8 cellular contexts compared by ENCODE assay signal in genomic region chr12:118377005-118377890, GRCh38. TPM values are rescaled to one million over a fixed set of nuclear protein-coding genes. Genes with fewer than 3 reads are reported as not detected.
DNase-seq lines count a peak whose midpoint lies in the region; ATAC-seq and TF ChIP-seq lines count a peak whose summit lies in the region.

No MANE protein-coding gene starts in this region.

- H3K79me2 ChIP-seq in DOHH2 (ENCODE audit: control insufficient read depth, low read length): peaks cover 47% of the 10 kb centered on the region
- H3K79me2 ChIP-seq in MM.1S (ENCODE audit: low read length): peaks cover 22% of the 10 kb centered on the region

- H3K4me3 Mint-ChIP-seq in type B pancreatic cell: peak overlapping the region; percentile 96

- peaks cover 7% of the 10 kb centered on the region; the same call in 1 of the 2 replicates for H3F3A ChIP-seq in DOHH2 (ENCODE audit: control insufficient read depth, insufficient read depth)
- H3F3A ChIP-seq in MM.1S (ENCODE audit: insufficient read depth, low read length): peaks cover 7% of the 10 kb centered on the region; the same call in 1 of the 2 replicates

- H3K4me2 ChIP-seq in DOHH2 (ENCODE audit: low read length) (peak overlapping the region; percentile 80), MM.1S (ENCODE audit: low read depth, low read length) (peak overlapping the region; percentile 79)

- ATAC-seq in right lobe of liver: no peak
- no peak for ATAC-seq in HG02571 (IDR thresholded peaks at IDR 0.05; ENCODE audit: unreplicated experiment)

- H3K36me3 ChIP-seq in DOHH2 (ENCODE audit: control insufficient read depth, low read length) (peaks cover 23% of the 10 kb centered on the region), MM.1S (replicated peaks; ENCODE audit: insufficient read depth, low read length) (no peaks in the 10 kb centered on the region), right lobe of liver (peaks cover 0 to 17% (median 11%) of the 10 kb centered on the region in 4 donors)

- H3K9me2 ChIP-seq in DOHH2 (replicated peaks; ENCODE audit: control insufficient read depth, low read length) (no peaks in the 10 kb centered on the region), MM.1S (replicated peaks; ENCODE audit: insufficient read depth, low read length) (no peaks in the 10 kb centered on the region)

- H3K27ac ChIP-seq in DOHH2 (ENCODE audit: low read depth, low read length): peak overlapping the region; percentile 63
- H3K27ac ChIP-seq in MM.1S (ENCODE audit: low read length): peak overlapping the region; percentile 39; the same call in 1 of the 2 replicates
- H3K27ac ChIP-seq in right lobe of liver: peak overlapping the region; percentile 94 to 98 (median 95)

- peak overlapping the region; percentile 51; the same call in 1 of the 2 replicates for H2AFZ ChIP-seq in MM.1S (ENCODE audit: low read length)

- no peak for TF ChIP-seq POLR2A in right lobe of liver (IDR thresholded peaks at IDR 0.05)

- H3K27me3 Mint-ChIP-seq in type B pancreatic cell: no peaks in the 10 kb centered on the region

- 0 out of 2 replicates have a peak, but pooled peaks cover 4% of the 10 kb centered on the region for H4K20me1 ChIP-seq in DOHH2 (ENCODE audit: control insufficient read depth, insufficient read depth, low read depth, low read length)
- H4K20me1 ChIP-seq in MM.1S (ENCODE audit: insufficient read depth, low read length): no peaks in the 10 kb centered on the region

- TF ChIP-seq CTCF in DOHH2 (IDR thresholded peaks at IDR 0.05; ENCODE audit: low read depth, low read length, poor library complexity, severe bottlenecking) (no peak), MM.1S (IDR thresholded peaks at IDR 0.05; ENCODE audit: low read length) (no peak), right lobe of liver (IDR thresholded peaks at IDR 0.05) (no peak), type B pancreatic cell (conservative IDR thresholded peaks at IDR 0.05) (no peak)

- intact Hi-C loops in right lobe of liver (cut with DNase I): loop anchor here (5.0 to 10.0 kb wide), 3 partner anchors 192 to 252 kb away; no protein-coding TSS in a partner anchor

- H3K27me3 ChIP-seq in DOHH2 (ENCODE audit: control insufficient read depth, low read length): no peaks in the 10 kb centered on the region
- no peaks in the 10 kb centered on the region for H3K27me3 ChIP-seq in MM.1S (replicated peaks; ENCODE audit: insufficient read depth, low read length)
- no peaks in the 10 kb centered on the region for H3K27me3 ChIP-seq in right lobe of liver

- DNase-seq in MM.1S (peak; percentile 8), astrocyte of the hippocampus (ENCODE audit: low read depth, low spot score) (peak; percentile 9), right lobe of liver (no peak), type B pancreatic cell (ENCODE audit: extremely low spot score, unreplicated experiment) (no peak), foreskin melanocyte (no peak)
- no peak for DNase-seq in activated CD8-positive, alpha-beta memory T cell treated with anti-CD3 and anti-CD28 coated beads, Interleukin-2, amount 50 U/mL, for 4 hours

- H3K27ac Mint-ChIP-seq in type B pancreatic cell: peak overlapping the region; percentile 70

- WGBS in right lobe of liver (ENCODE audit: insufficient coverage, low coverage, low lambda C conversion rate, missing lambda C conversion rate): 2% methylated on average over 19 of the region's 23 CpGs

- peaks cover 10% of the 10 kb centered on the region for H3K36me3 Mint-ChIP-seq in type B pancreatic cell

- no peaks in the 10 kb centered on the region for H3K9me3 Mint-ChIP-seq in type B pancreatic cell

- H3K4me3 ChIP-seq in DOHH2 (ENCODE audit: low read length): peak overlapping the region; percentile 81
- H3K4me3 ChIP-seq in MM.1S (ENCODE audit: low read length): peak overlapping the region; percentile 80
- peak overlapping the region; percentile 93 to 100 (median 98) for H3K4me3 ChIP-seq in right lobe of liver

- H3K4me1 Mint-ChIP-seq in type B pancreatic cell (ENCODE audit: unreplicated experiment): peaks cover 22% of the 10 kb centered on the region

- H3K9me3 ChIP-seq in DOHH2 (ENCODE audit: control insufficient read depth, insufficient read depth, low read length): no peaks in the 10 kb centered on the region
- H3K9me3 ChIP-seq in MM.1S (replicated peaks; ENCODE audit: insufficient read depth, low read length): no peaks in the 10 kb centered on the region
- no peaks in the 10 kb centered on the region for H3K9me3 ChIP-seq in right lobe of liver

- H3K9ac ChIP-seq in MM.1S (ENCODE audit: low read length): peak overlapping the region; percentile 77; the same call in 1 of the 2 replicates

- peaks cover 31% of the 10 kb centered on the region for H3K4me1 ChIP-seq in DOHH2 (ENCODE audit: control insufficient read depth, low read length)
- H3K4me1 ChIP-seq in MM.1S (ENCODE audit: low read length): no peaks in the 10 kb centered on the region
- H3K4me1 ChIP-seq in right lobe of liver: peaks cover 0 to 15% (median 3%) of the 10 kb centered on the region in 4 donors

RNA-seq across cellular contexts. Expression of gene SUDS3, which starts 0.9 kb away (rescaled TPM):
- 10 to 100 TPM in 5 of 6 experiments, 1 to 10 TPM in 1; 9.7 to 15.9 (median 13.6) TPM for total RNA-seq in right lobe of liver
- 42.1 and 49.2 TPM in 2 replicates for total RNA-seq in type B pancreatic cell (ENCODE audit: low replicate concordance)

RNA-seq across cellular contexts. Expression of gene TAOK3, which starts 4.5 kb away (rescaled TPM):
- total RNA-seq in right lobe of liver: 10 to 100 TPM; 12.2 to 21.9 (median 17.7) TPM
- 15.8 and 23.6 TPM in 2 replicates for total RNA-seq in type B pancreatic cell (ENCODE audit: low replicate concordance)

Comparison
In these comparisons a context has a peak if more than half of its experiments do, and no peak if none do; other contexts are left out.
1. H3K27ac ChIP-seq: peak in every context shown above with its lines; median percentile 95 in right lobe of liver; 63 in DOHH2; 39 in MM.1S.
2. DNase-seq: peak in MM.1S (single experiment) and astrocyte of the hippocampus (single experiment); none in right lobe of liver (0 of 3), type B pancreatic cell (single experiment), activated CD8-positive, alpha-beta memory T cell treated with anti-CD3 and anti-CD28 coated beads, Interleukin-2, amount 50 U/mL, for 4 hours (single experiment) and foreskin melanocyte (single experiment).
3. Peak in every context shown above with its lines, with median percentiles within 50 percentile points of each other: H3K4me3 ChIP-seq.